9 cellular contexts compared by ENCODE assay signal in genomic region chr7:37354661-37355131, GRCh38.
DNase-seq lines count a peak whose midpoint lies in the region; ATAC-seq and TF ChIP-seq lines count a peak whose summit lies in the region.
"Had no signal": no experiment of that assay in that cellular context is flagged by ENCODE, and none has a peak within 500 bp of the region (broad histone marks: within the 10 kb centered on the region; RNA-seq: fewer than 3 reads in every experiment).

No MANE protein-coding gene starts in this region.

- H3K27ac Mint-ChIP-seq in activated naive CD8-positive, alpha-beta T cell: peak overlapping the region; percentile 98

- no peak for ATAC-seq in HG02840 (IDR thresholded peaks at IDR 0.05; ENCODE audit: low FRiP score, unreplicated experiment)
- ATAC-seq: HCT116 had no signal

- peaks cover 85% of the 10 kb centered on the region for H3K4me1 Mint-ChIP-seq in activated naive CD8-positive, alpha-beta T cell (ENCODE audit: low read depth)

- no peaks in the 10 kb centered on the region for H3K27me3 Mint-ChIP-seq in activated naive CD8-positive, alpha-beta T cell

- no peak for TF ChIP-seq CTCF in GM20000 (IDR thresholded peaks at IDR 0.05; ENCODE audit: extremely low read depth, missing control alignments)

- H3K36me3 Mint-ChIP-seq in activated naive CD8-positive, alpha-beta T cell: peaks cover 6% of the 10 kb centered on the region

- DNase-seq in GM20000 (ENCODE audit: low spot score): peak; percentile 17
- peak; percentile 92 for DNase-seq in NOMO-1 treated with DMSO at 0.1 percent for 48 hours (lab: John Stamatoyannopoulos, UW; ENCODE audit: unreplicated experiment)
- peak; percentile 41 for DNase-seq in hippocampal formation (lab: John Stamatoyannopoulos, UW)
- DNase-seq in stimulated activated CD4-positive, alpha-beta T cell treated with anti-CD3 and anti-CD28 coated beads, Interleukin-15, amount 100 ng/mL, for 24 hours: peak; percentile 80
- no peak for DNase-seq in DMS 273 treated with DMSO at 0.1 percent for 48 hours (lab: John Stamatoyannopoulos, UW)
- no peak for DNase-seq in NCI-H2227 treated with DMSO at 0.1 percent for 48 hours (lab: John Stamatoyannopoulos, UW)

- H3K9me3 Mint-ChIP-seq in activated naive CD8-positive, alpha-beta T cell (ENCODE audit: low read depth): no peaks in the 10 kb centered on the region

- H3K4me3 Mint-ChIP-seq in activated naive CD8-positive, alpha-beta T cell: peak overlapping the region; percentile 93

Comparison
In these comparisons a context has a peak if more than half of its experiments do, and no peak if none do; other contexts are left out.
1. DNase-seq: peak in GM20000 (single experiment), NOMO-1 treated with DMSO at 0.1 percent for 48 hours (single experiment), hippocampal formation (2 of 2) and stimulated activated CD4-positive, alpha-beta T cell treated with anti-CD3 and anti-CD28 coated beads, Interleukin-15, amount 100 ng/mL, for 24 hours (single experiment); none in DMS 273 treated with DMSO at 0.1 percent for 48 hours (single experiment) and NCI-H2227 treated with DMSO at 0.1 percent for 48 hours (single experiment).